1 cellular context compared by ENCODE assay signal in genomic region chr3:186940965-186941364, GRCh38.
TF ChIP-seq lines count a peak whose summit lies in the region.

No MANE protein-coding gene starts in this region.

TF ChIP-seq in GM23338, 12 proteins besides CTCF, POLR2A, EP300 and RAD21 (continued from another document):
- TF ChIP-seq REST (IDR thresholded peaks at IDR 0.05; ENCODE audit: unreplicated experiment) = no peak
- TF ChIP-seq NANOG (IDR thresholded peaks at IDR 0.05; ENCODE audit: borderline replicate concordance) = no peak
- TF ChIP-seq ZNF331 (CRISPR knock-in tag; IDR thresholded peaks at IDR 0.05; ENCODE audit: low read depth) = no peak
